8 cellular contexts compared by ENCODE assay signal in genomic region chr19:12139885-12140544, GRCh38.
A peak's percentile ranks its signal among the peaks of the same experiment; 100 is the strongest.
DNase-seq lines count a peak whose midpoint lies in the region; ATAC-seq and TF ChIP-seq lines count a peak whose summit lies in the region.

Gene ZNF20 (minus strand): TSS chr19:12140350. CDS start chr19:12140182, 168 bp downstream.

- peak; percentile 88 for ATAC-seq in HG03175 (IDR thresholded peaks at IDR 0.05; ENCODE audit: unreplicated experiment)

- peak; percentile 97 for DNase-seq in AG08395 (ENCODE audit: low spot score)
- DNase-seq in NCI-H446 treated with DMSO at 0.1 percent for 48 hours (lab: John Stamatoyannopoulos, UW): peak; percentile 77
- peak; percentile 84 to 91 for DNase-seq in activated CD4-positive, alpha-beta T cell treated with anti-CD3 and anti-CD28 coated beads for 24 hours (ENCODE audit: low read depth in 2 of 2)
- peak; percentile 96 for DNase-seq in choroid plexus epithelial cell (ENCODE audit: low read depth)
- peak; percentile 95 for DNase-seq in kidney tubule cell (ENCODE audit: low spot score)
- peak; percentile 82 to 92 for DNase-seq in stimulated activated CD4-positive, alpha-beta T cell treated with anti-CD3 and anti-CD28 coated beads, Interleukin-15, amount 100 ng/mL, for 48 hours (ENCODE audit: low read depth in 2 of 2)

- no peak for TF ChIP-seq CTCF in choroid plexus epithelial cell (conservative IDR thresholded peaks at IDR 0.05; ENCODE audit: low read depth, low read length)

- peak; percentile 61 for TF ChIP-seq POLR2A in GM18951 (IDR thresholded peaks at IDR 0.05; ENCODE audit: extremely low read depth, insufficient read depth, insufficient read length)

- peak within 1 kb of the TSS; percentile 90 for H3K4me3 ChIP-seq in choroid plexus epithelial cell (ENCODE audit: low read depth, low read length)

- in situ Hi-C loops in GM18951 (cut with MboI; ENCODE audit: low sequenced_read_pairs, unreplicated experiment): loop anchor here (10.0 kb wide), 2 partner anchors 175 to 345 kb away; partner anchors contain the start of genes ZNF491 and ZNF763

Comparison
In these comparisons a context has a peak if more than half of its experiments do, and no peak if none do; other contexts are left out.
1. Peak in every context shown above with its lines: DNase-seq, ATAC-seq and H3K4me3 ChIP-seq.